ENCODE assay signal across 22 cellular contexts in genomic region chr9:89753472-89754055, GRCh38.
"Had no signal": no experiment of that assay in that cellular context is flagged by ENCODE, and none has a peak within 500 bp of the region (broad histone marks: within the 10 kb centered on the region; RNA-seq: fewer than 3 reads in every experiment).

No MANE protein-coding gene starts in this region.

- H3K4me2 ChIP-seq: hepatocyte had no signal

- H3K4me3 Mint-ChIP-seq: activated naive CD4-positive, alpha-beta T cell treated with anti-CD3 and anti-CD28 coated beads, Interleukin-2, amount 50 U/mL, for 24 hours; central memory CD8-positive, alpha-beta T cell; endodermal cell; memory B cell; stimulated activated naive CD8-positive, alpha-beta T cell treated with anti-CD3 and anti-CD28 coated beads, Interleukin-15, Interleukin-2, amounts not matched to agents 100 ng/mL and 50 ng/mL, for 24 hours; T-helper 1 cell treated with Interleukin-12 subunit alpha and Interleukin-12 subunit beta and Interleukin-4 antibody, amounts not matched to agents 30 μg/mL and 1 μg/mL, for 36 hours; type B pancreatic cell had no signal

- H3K79me2 ChIP-seq: hepatocyte had no signal

- H3K36me3 ChIP-seq: ascending aorta, colonic mucosa, suprapubic skin had no signal

- H3K27me3 ChIP-seq: ascending aorta, colonic mucosa, hepatocyte, suprapubic skin had no signal

- H3K9me3 Mint-ChIP-seq: activated naive CD4-positive, alpha-beta T cell treated with anti-CD3 and anti-CD28 coated beads, Interleukin-2, amount 50 U/mL, for 24 hours; central memory CD8-positive, alpha-beta T cell; endodermal cell; T-helper 1 cell treated with Interleukin-12 subunit alpha and Interleukin-12 subunit beta and Interleukin-4 antibody, amounts not matched to agents 30 μg/mL and 1 μg/mL, for 36 hours; type B pancreatic cell had no signal

- DNase-seq: activated CD4-positive, alpha-beta T cell treated with anti-CD3 and anti-CD28 coated beads for 48 hours; activated CD8-positive, alpha-beta memory T cell treated with anti-CD3 and anti-CD28 coated beads, Interleukin-2, amount 50 U/mL, for 4 hours; activated effector memory CD4-positive, alpha-beta T cell treated with anti-CD3 and anti-CD28 coated beads, Interleukin-2, amount 50 U/mL, for 16 hours; activated T-cell treated with anti-CD3 and anti-CD28 coated beads, Interleukin-2, amount 50 U/mL, for 48 hours; colonic mucosa; endodermal cell; foreskin fibroblast; occipital lobe; retina; stimulated activated CD4-positive, alpha-beta T cell treated with anti-CD3 and anti-CD28 coated beads, Interleukin-12 subunit alpha, Interleukin-12 subunit beta, amount 100 ng/mL, for 4 hours; stimulated activated CD4-positive, alpha-beta T cell treated with anti-CD3 and anti-CD28 coated beads, Interleukin-1b, Interleukin-23, amount 100 ng/mL, for 48 hours; stimulated activated CD8-positive, alpha-beta memory T cell treated with anti-CD3 and anti-CD28 coated beads, Interleukin-4, amount 100 ng/mL, for 48 hours had no signal

- H3K4me3 ChIP-seq: ascending aorta, colonic mucosa, hepatocyte, suprapubic skin had no signal

- H3K9me3 ChIP-seq: ascending aorta, colonic mucosa, suprapubic skin had no signal

- H3K27ac Mint-ChIP-seq: activated naive CD4-positive, alpha-beta T cell treated with anti-CD3 and anti-CD28 coated beads, Interleukin-2, amount 50 U/mL, for 24 hours; endodermal cell; memory B cell; stimulated activated naive CD8-positive, alpha-beta T cell treated with anti-CD3 and anti-CD28 coated beads, Interleukin-15, Interleukin-2, amounts not matched to agents 100 ng/mL and 50 ng/mL, for 24 hours; T-helper 1 cell treated with Interleukin-12 subunit alpha and Interleukin-12 subunit beta and Interleukin-4 antibody, amounts not matched to agents 30 μg/mL and 1 μg/mL, for 36 hours; type B pancreatic cell had no signal

- H3K27ac ChIP-seq: ascending aorta, colonic mucosa, epithelial cell of prostate, hepatocyte, suprapubic skin had no signal

- H3K4me1 ChIP-seq: ascending aorta, colonic mucosa had no signal

- H3K27me3 Mint-ChIP-seq: activated naive CD4-positive, alpha-beta T cell treated with anti-CD3 and anti-CD28 coated beads, Interleukin-2, amount 50 U/mL, for 24 hours; central memory CD8-positive, alpha-beta T cell; stimulated activated naive CD8-positive, alpha-beta T cell treated with anti-CD3 and anti-CD28 coated beads, Interleukin-15, Interleukin-2, amounts not matched to agents 100 ng/mL and 50 ng/mL, for 24 hours; type B pancreatic cell had no signal

- H2AFZ ChIP-seq: hepatocyte had no signal
